ENCODE assay signal across 1 cellular context in the genomic region with DNA sequence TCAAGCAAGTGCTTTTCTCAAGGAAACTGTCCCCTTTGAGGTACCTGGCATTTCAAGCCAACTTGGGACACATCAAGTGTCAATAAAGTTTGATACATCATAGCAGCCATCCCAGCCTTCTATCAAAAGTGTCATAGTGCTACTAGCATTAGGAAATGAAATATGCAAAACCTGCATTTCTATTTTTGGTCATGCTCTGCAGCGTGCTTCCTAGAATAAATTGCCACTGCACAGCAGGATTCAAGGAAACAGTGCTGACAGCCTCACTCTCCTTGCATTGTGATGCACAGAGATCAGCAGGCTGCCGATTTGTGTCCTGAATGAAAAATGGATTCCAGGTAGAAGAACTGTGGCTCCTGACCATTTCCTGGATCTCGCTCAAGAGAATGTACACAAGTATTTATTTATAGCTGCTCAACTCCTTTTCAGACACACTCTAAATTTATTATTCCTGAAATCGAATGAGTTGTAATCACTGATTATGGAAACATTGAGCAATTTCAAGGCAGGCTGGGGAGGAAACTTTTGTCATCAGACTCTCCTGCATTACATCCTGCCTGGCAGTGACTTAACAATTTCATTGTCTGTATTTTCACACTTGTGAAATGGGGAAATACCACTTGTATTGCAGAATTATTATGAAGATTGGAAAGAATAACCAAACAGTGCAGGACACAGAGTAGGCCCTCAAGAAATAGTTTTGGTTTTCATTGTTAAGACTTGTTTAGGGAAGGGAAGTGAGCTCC.
TF ChIP-seq lines count a peak whose summit lies in the region.

No MANE protein-coding gene starts in this region.

TF ChIP-seq in WTC11, 78 proteins besides CTCF, POLR2A, EP300 and RAD21 (continued from another document and continues in another):
- TF ChIP-seq, protein P1, sequence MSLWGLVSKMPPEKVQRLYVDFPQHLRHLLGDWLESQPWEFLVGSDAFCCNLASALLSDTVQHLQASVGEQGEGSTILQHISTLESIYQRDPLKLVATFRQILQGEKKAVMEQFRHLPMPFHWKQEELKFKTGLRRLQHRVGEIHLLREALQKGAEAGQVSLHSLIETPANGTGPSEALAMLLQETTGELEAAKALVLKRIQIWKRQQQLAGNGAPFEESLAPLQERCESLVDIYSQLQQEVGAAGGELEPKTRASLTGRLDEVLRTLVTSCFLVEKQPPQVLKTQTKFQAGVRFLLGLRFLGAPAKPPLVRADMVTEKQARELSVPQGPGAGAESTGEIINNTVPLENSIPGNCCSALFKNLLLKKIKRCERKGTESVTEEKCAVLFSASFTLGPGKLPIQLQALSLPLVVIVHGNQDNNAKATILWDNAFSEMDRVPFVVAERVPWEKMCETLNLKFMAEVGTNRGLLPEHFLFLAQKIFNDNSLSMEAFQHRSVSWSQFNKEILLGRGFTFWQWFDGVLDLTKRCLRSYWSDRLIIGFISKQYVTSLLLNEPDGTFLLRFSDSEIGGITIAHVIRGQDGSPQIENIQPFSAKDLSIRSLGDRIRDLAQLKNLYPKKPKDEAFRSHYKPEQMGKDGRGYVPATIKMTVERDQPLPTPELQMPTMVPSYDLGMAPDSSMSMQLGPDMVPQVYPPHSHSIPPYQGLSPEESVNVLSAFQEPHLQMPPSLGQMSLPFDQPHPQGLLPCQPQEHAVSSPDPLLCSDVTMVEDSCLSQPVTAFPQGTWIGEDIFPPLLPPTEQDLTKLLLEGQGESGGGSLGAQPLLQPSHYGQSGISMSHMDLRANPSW (CRISPR knock-in tag; conservative IDR thresholded peaks at IDR 0.05; ENCODE audit: low read depth) = no peak
- TF ChIP-seq, protein P2, sequence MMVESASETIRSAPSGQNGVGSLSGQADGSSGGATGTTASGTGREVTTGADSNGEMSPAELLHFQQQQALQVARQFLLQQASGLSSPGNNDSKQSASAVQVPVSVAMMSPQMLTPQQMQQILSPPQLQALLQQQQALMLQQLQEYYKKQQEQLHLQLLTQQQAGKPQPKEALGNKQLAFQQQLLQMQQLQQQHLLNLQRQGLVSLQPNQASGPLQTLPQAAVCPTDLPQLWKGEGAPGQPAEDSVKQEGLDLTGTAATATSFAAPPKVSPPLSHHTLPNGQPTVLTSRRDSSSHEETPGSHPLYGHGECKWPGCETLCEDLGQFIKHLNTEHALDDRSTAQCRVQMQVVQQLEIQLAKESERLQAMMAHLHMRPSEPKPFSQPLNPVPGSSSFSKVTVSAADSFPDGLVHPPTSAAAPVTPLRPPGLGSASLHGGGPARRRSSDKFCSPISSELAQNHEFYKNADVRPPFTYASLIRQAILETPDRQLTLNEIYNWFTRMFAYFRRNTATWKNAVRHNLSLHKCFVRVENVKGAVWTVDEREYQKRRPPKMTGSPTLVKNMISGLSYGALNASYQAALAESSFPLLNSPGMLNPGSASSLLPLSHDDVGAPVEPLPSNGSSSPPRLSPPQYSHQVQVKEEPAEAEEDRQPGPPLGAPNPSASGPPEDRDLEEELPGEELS (CRISPR knock-in tag; IDR thresholded peaks at IDR 0.05) = peak; percentile 93; the same call in 1 of the 2 replicates
- TF ChIP-seq FOXK1 (CRISPR knock-in tag; IDR thresholded peaks at IDR 0.05) (peak; percentile 48; the same call in 1 of the 2 replicates), IRF2 (CRISPR knock-in tag; IDR thresholded peaks at IDR 0.05; ENCODE audit: borderline replicate concordance, low read depth) (no peak), ESRRA (CRISPR knock-in tag; IDR thresholded peaks at IDR 0.05; ENCODE audit: borderline replicate concordance) (no peak), ELF4 (CRISPR knock-in tag; IDR thresholded peaks at IDR 0.05; ENCODE audit: low read depth) (no peak), SP1 (CRISPR knock-in tag; conservative IDR thresholded peaks at IDR 0.05) (peak; percentile 58), ZNF121 (CRISPR knock-in tag; IDR thresholded peaks at IDR 0.05) (no peak), TCF7 (CRISPR knock-in tag; IDR thresholded peaks at IDR 0.05; ENCODE audit: low read depth) (no peak), GABPB1 (CRISPR knock-in tag; IDR thresholded peaks at IDR 0.05) (no peak), SMAD4 (CRISPR knock-in tag; IDR thresholded peaks at IDR 0.05) (no peak), HMGA2 (CRISPR knock-in tag; IDR thresholded peaks at IDR 0.05) (no peak), ZNF138 (CRISPR knock-in tag; conservative IDR thresholded peaks at IDR 0.05) (no peak), SMAD3 (CRISPR knock-in tag; IDR thresholded peaks at IDR 0.05; ENCODE audit: borderline replicate concordance) (0 out of 2 replicates have a peak, but pooled peaks have one; percentile 43), ETV6 (CRISPR knock-in tag; IDR thresholded peaks at IDR 0.05) (peak; percentile 98), TEAD1 (CRISPR knock-in tag; IDR thresholded peaks at IDR 0.05) (peak; percentile 94; the same call in 1 of the 2 replicates), NR2C2 (CRISPR knock-in tag; IDR thresholded peaks at IDR 0.05) (no peak), ZNF219 (CRISPR knock-in tag; IDR thresholded peaks at IDR 0.05; ENCODE audit: borderline replicate concordance) (no peak), NFYB (CRISPR knock-in tag; conservative IDR thresholded peaks at IDR 0.05; ENCODE audit: low read depth) (no peak), OVOL2 (CRISPR knock-in tag; IDR thresholded peaks at IDR 0.05; ENCODE audit: borderline replicate concordance) (no peak), CREB1 (CRISPR knock-in tag; IDR thresholded peaks at IDR 0.05) (no peak), JAZF1 (CRISPR knock-in tag; IDR thresholded peaks at IDR 0.05) (no peak), ZNF671 (CRISPR knock-in tag; IDR thresholded peaks at IDR 0.05) (no peak), ZBTB21 (CRISPR knock-in tag; IDR thresholded peaks at IDR 0.05; ENCODE audit: borderline replicate concordance) (0 out of 2 replicates have a peak, but pooled peaks have one; percentile 19)
- TF ChIP-seq, protein P3, sequence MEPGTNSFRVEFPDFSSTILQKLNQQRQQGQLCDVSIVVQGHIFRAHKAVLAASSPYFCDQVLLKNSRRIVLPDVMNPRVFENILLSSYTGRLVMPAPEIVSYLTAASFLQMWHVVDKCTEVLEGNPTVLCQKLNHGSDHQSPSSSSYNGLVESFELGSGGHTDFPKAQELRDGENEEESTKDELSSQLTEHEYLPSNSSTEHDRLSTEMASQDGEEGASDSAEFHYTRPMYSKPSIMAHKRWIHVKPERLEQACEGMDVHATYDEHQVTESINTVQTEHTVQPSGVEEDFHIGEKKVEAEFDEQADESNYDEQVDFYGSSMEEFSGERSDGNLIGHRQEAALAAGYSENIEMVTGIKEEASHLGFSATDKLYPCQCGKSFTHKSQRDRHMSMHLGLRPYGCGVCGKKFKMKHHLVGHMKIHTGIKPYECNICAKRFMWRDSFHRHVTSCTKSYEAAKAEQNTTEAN (CRISPR knock-in tag; IDR thresholded peaks at IDR 0.05) = 0 out of 2 replicates have a peak, but pooled peaks have one; percentile 45
- TF ChIP-seq, protein P4, sequence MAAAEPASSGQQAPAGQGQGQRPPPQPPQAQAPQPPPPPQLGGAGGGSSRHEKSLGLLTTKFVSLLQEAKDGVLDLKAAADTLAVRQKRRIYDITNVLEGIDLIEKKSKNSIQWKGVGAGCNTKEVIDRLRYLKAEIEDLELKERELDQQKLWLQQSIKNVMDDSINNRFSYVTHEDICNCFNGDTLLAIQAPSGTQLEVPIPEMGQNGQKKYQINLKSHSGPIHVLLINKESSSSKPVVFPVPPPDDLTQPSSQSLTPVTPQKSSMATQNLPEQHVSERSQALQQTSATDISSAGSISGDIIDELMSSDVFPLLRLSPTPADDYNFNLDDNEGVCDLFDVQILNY (CRISPR knock-in tag; IDR thresholded peaks at IDR 0.05) = no peak
- TF ChIP-seq, protein P5, sequence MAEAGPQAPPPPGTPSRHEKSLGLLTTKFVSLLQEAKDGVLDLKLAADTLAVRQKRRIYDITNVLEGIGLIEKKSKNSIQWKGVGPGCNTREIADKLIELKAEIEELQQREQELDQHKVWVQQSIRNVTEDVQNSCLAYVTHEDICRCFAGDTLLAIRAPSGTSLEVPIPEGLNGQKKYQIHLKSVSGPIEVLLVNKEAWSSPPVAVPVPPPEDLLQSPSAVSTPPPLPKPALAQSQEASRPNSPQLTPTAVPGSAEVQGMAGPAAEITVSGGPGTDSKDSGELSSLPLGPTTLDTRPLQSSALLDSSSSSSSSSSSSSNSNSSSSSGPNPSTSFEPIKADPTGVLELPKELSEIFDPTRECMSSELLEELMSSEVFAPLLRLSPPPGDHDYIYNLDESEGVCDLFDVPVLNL (CRISPR knock-in tag; IDR thresholded peaks at IDR 0.05; ENCODE audit: borderline replicate concordance, low read depth) = no peak
- TF ChIP-seq, protein P6, sequence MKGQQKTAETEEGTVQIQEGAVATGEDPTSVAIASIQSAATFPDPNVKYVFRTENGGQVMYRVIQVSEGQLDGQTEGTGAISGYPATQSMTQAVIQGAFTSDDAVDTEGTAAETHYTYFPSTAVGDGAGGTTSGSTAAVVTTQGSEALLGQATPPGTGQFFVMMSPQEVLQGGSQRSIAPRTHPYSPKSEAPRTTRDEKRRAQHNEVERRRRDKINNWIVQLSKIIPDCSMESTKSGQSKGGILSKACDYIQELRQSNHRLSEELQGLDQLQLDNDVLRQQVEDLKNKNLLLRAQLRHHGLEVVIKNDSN (CRISPR knock-in tag; IDR thresholded peaks at IDR 0.05) = no peak
- TF ChIP-seq, protein P7, sequence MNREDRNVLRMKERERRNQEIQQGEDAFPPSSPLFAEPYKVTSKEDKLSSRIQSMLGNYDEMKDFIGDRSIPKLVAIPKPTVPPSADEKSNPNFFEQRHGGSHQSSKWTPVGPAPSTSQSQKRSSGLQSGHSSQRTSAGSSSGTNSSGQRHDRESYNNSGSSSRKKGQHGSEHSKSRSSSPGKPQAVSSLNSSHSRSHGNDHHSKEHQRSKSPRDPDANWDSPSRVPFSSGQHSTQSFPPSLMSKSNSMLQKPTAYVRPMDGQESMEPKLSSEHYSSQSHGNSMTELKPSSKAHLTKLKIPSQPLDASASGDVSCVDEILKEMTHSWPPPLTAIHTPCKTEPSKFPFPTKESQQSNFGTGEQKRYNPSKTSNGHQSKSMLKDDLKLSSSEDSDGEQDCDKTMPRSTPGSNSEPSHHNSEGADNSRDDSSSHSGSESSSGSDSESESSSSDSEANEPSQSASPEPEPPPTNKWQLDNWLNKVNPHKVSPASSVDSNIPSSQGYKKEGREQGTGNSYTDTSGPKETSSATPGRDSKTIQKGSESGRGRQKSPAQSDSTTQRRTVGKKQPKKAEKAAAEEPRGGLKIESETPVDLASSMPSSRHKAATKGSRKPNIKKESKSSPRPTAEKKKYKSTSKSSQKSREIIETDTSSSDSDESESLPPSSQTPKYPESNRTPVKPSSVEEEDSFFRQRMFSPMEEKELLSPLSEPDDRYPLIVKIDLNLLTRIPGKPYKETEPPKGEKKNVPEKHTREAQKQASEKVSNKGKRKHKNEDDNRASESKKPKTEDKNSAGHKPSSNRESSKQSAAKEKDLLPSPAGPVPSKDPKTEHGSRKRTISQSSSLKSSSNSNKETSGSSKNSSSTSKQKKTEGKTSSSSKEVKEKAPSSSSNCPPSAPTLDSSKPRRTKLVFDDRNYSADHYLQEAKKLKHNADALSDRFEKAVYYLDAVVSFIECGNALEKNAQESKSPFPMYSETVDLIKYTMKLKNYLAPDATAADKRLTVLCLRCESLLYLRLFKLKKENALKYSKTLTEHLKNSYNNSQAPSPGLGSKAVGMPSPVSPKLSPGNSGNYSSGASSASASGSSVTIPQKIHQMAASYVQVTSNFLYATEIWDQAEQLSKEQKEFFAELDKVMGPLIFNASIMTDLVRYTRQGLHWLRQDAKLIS (CRISPR knock-in tag; IDR thresholded peaks at IDR 0.05; ENCODE audit: borderline replicate concordance) = 0 out of 2 replicates have a peak, but pooled peaks have one; percentile 36
- TF ChIP-seq, protein P8, sequence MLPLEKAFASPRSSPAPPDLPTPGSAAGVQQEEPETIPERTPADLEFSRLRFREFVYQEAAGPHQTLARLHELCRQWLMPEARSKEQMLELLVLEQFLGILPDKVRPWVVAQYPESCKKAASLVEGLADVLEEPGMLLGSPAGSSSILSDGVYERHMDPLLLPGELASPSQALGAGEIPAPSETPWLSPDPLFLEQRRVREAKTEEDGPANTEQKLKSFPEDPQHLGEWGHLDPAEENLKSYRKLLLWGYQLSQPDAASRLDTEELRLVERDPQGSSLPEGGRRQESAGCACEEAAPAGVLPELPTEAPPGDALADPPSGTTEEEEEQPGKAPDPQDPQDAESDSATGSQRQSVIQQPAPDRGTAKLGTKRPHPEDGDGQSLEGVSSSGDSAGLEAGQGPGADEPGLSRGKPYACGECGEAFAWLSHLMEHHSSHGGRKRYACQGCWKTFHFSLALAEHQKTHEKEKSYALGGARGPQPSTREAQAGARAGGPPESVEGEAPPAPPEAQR (CRISPR knock-in tag; IDR thresholded peaks at IDR 0.05) = no peak
- TF ChIP-seq, protein P9, sequence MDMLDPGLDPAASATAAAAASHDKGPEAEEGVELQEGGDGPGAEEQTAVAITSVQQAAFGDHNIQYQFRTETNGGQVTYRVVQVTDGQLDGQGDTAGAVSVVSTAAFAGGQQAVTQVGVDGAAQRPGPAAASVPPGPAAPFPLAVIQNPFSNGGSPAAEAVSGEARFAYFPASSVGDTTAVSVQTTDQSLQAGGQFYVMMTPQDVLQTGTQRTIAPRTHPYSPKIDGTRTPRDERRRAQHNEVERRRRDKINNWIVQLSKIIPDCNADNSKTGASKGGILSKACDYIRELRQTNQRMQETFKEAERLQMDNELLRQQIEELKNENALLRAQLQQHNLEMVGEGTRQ (CRISPR knock-in tag; IDR thresholded peaks at IDR 0.05) = 0 out of 2 replicates have a peak, but pooled peaks have one; percentile 20
- TF ChIP-seq, protein P10, sequence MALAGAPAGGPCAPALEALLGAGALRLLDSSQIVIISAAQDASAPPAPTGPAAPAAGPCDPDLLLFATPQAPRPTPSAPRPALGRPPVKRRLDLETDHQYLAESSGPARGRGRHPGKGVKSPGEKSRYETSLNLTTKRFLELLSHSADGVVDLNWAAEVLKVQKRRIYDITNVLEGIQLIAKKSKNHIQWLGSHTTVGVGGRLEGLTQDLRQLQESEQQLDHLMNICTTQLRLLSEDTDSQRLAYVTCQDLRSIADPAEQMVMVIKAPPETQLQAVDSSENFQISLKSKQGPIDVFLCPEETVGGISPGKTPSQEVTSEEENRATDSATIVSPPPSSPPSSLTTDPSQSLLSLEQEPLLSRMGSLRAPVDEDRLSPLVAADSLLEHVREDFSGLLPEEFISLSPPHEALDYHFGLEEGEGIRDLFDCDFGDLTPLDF (CRISPR knock-in tag; IDR thresholded peaks at IDR 0.05) = no peak
- TF ChIP-seq, protein P11, sequence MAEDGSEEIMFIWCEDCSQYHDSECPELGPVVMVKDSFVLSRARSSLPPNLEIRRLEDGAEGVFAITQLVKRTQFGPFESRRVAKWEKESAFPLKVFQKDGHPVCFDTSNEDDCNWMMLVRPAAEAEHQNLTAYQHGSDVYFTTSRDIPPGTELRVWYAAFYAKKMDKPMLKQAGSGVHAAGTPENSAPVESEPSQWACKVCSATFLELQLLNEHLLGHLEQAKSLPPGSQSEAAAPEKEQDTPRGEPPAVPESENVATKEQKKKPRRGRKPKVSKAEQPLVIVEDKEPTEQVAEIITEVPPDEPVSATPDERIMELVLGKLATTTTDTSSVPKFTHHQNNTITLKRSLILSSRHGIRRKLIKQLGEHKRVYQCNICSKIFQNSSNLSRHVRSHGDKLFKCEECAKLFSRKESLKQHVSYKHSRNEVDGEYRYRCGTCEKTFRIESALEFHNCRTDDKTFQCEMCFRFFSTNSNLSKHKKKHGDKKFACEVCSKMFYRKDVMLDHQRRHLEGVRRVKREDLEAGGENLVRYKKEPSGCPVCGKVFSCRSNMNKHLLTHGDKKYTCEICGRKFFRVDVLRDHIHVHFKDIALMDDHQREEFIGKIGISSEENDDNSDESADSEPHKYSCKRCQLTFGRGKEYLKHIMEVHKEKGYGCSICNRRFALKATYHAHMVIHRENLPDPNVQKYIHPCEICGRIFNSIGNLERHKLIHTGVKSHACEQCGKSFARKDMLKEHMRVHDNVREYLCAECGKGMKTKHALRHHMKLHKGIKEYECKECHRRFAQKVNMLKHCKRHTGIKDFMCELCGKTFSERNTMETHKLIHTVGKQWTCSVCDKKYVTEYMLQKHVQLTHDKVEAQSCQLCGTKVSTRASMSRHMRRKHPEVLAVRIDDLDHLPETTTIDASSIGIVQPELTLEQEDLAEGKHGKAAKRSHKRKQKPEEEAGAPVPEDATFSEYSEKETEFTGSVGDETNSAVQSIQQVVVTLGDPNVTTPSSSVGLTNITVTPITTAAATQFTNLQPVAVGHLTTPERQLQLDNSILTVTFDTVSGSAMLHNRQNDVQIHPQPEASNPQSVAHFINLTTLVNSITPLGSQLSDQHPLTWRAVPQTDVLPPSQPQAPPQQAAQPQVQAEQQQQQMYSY (CRISPR knock-in tag; IDR thresholded peaks at IDR 0.05) = no peak
